Comparison of ENCODE assay signal across 8 cellular contexts in genomic region chr12:6827437-6827894, GRCh38. TPM values are rescaled to one million over a fixed set of nuclear protein-coding genes. Genes with fewer than 3 reads are reported as not detected.
DNase-seq lines count a peak whose midpoint lies in the region; ATAC-seq, FAIRE-seq and TF ChIP-seq lines count a peak whose summit lies in the region.

No MANE protein-coding gene starts in this region.

- H3K27me3 ChIP-seq in MG63: peaks cover 19% of the 10 kb centered on the region
- H3K27me3 ChIP-seq in SJCRH30: no peaks in the 10 kb centered on the region
- no peaks in the 10 kb centered on the region for H3K27me3 ChIP-seq in astrocyte (ENCODE audit: insufficient read depth, low read length)
- no peaks in the 10 kb centered on the region for H3K27me3 ChIP-seq in right cardiac atrium (ENCODE audit: control insufficient read depth, insufficient read depth)

- intact Hi-C loops in Calu3 (cut with micrococcal nuclease; ENCODE audit: unreplicated experiment) (loop anchor here (5.0 to 10.0 kb wide), 2 partner anchors 213 to 275 kb away; no protein-coding TSS in a partner anchor), right cardiac atrium (cut with DNase I) (loop anchor here (5.0 to 10.0 kb wide), 4 partner anchors 73 to 213 kb away; partner anchors contain the start of gene MLF2 (in 3 of the 4))

- H3K36me3 ChIP-seq in MG63: peaks cover 5% of the 10 kb centered on the region; the same call in 1 of the 2 replicates
- peaks cover 12% of the 10 kb centered on the region for H3K36me3 ChIP-seq in SJCRH30
- peaks cover 6% of the 10 kb centered on the region for H3K36me3 ChIP-seq in astrocyte (ENCODE audit: insufficient read depth, low read length)

- 8% methylated on average over 8 of the region's 8 CpGs for WGBS in right cardiac atrium

- no peak overlapping the region for H2AFZ ChIP-seq in astrocyte (ENCODE audit: low read depth, low read length)

- H3K4me3 ChIP-seq in MG63 (0 out of 2 replicates have a peak overlapping the region, but pooled peaks have one; percentile 15), SJCRH30 (no peak overlapping the region), astrocyte (ENCODE audit: insufficient read depth, low read depth, low read length) (no peak overlapping the region), right cardiac atrium (ENCODE audit: low read length) (no peak overlapping the region)

- peaks cover 29% of the 10 kb centered on the region for H3K79me2 ChIP-seq in astrocyte (ENCODE audit: insufficient read depth, low read length)

- H3K27ac Mint-ChIP-seq in Calu3 (ENCODE audit: unreplicated experiment): peak overlapping the region; percentile 25
- H3K27ac Mint-ChIP-seq in astrocyte (ENCODE audit: unreplicated experiment): peak overlapping the region; percentile 64

- H3K9me3 Mint-ChIP-seq in Calu3 (ENCODE audit: low read depth, unreplicated experiment): no peaks in the 10 kb centered on the region
- H3K9me3 Mint-ChIP-seq in astrocyte (ENCODE audit: unreplicated experiment): no peaks in the 10 kb centered on the region

- H3K4me1 ChIP-seq in SJCRH30 (peaks cover 9% of the 10 kb centered on the region), astrocyte (ENCODE audit: insufficient read depth, low read length) (peaks cover 19% of the 10 kb centered on the region), right cardiac atrium (ENCODE audit: control insufficient read depth, insufficient read depth, low read length) (peaks cover 2% of the 10 kb centered on the region)

- H4K20me1 ChIP-seq in astrocyte (ENCODE audit: insufficient read depth, low read length): peaks cover 6% of the 10 kb centered on the region

- peak overlapping the region; percentile 75 for H3K4me3 Mint-ChIP-seq in Calu3 (ENCODE audit: low read depth, unreplicated experiment)
- peak overlapping the region; percentile 80 for H3K4me3 Mint-ChIP-seq in astrocyte (ENCODE audit: unreplicated experiment)

- no peak for TF ChIP-seq CTCF in Calu3 (IDR thresholded peaks at IDR 0.05; ENCODE audit: unreplicated experiment)
- no peak for TF ChIP-seq CTCF in astrocyte (IDR thresholded peaks at IDR 0.05; ENCODE audit: insufficient read depth, low read depth, low read length)

- H3K9me3 ChIP-seq in MG63 (no peaks in the 10 kb centered on the region), SJCRH30 (replicated peaks) (no peaks in the 10 kb centered on the region), astrocyte (ENCODE audit: insufficient read depth, low read depth, low read length) (no peaks in the 10 kb centered on the region), right cardiac atrium (ENCODE audit: control insufficient read depth, low read length) (no peaks in the 10 kb centered on the region)

- H3K36me3 Mint-ChIP-seq in Calu3 (ENCODE audit: insufficient read depth, unreplicated experiment) (peaks cover 16% of the 10 kb centered on the region), astrocyte (ENCODE audit: low read depth, unreplicated experiment) (peaks cover 6% of the 10 kb centered on the region)

- DNase-seq in Calu3: peak; percentile 62
- DNase-seq in MG63: peak; percentile 80
- peak; percentile 91 to 95 for DNase-seq in SJCRH30
- DNase-seq in astrocyte (ENCODE audit: low read depth): peak; percentile 61
- peak; percentile 89 to 96 (median 95) for DNase-seq in right cardiac atrium
- DNase-seq in retina: peak; percentile 90
- DNase-seq in OCI-M2 (lab: John Stamatoyannopoulos, UW; ENCODE audit: unreplicated experiment): no peak

- H3K27me3 Mint-ChIP-seq in Calu3 (ENCODE audit: unreplicated experiment): peaks cover 100% of the 10 kb centered on the region
- no peaks in the 10 kb centered on the region for H3K27me3 Mint-ChIP-seq in astrocyte (ENCODE audit: low read depth, unreplicated experiment)

- CTCF ChIA-PET in Calu3 (lab: Charles Lee): interaction anchor here (1.0 kb wide), 1 partner anchor 74 kb away, joined by 4 read pairs; the partner anchor contains the start of gene MLF2

- ATAC-seq in right cardiac atrium (peak; percentile 53 to 60), HG02678 (IDR thresholded peaks at IDR 0.05; ENCODE audit: unreplicated experiment) (no peak)

- H3K27ac ChIP-seq in SJCRH30 (no peak overlapping the region), astrocyte (ENCODE audit: low read depth, low read length) (no peak overlapping the region), right cardiac atrium (ENCODE audit: low read length) (peak overlapping the region; percentile 22)

- H3K4me2 ChIP-seq in astrocyte (ENCODE audit: low read length): peak overlapping the region; percentile 77

- H3K4me1 Mint-ChIP-seq in Calu3 (ENCODE audit: low read depth, unreplicated experiment) (peaks cover 16% of the 10 kb centered on the region), astrocyte (ENCODE audit: low read depth, unreplicated experiment) (peaks cover 17% of the 10 kb centered on the region)

- FAIRE-seq in astrocyte (lab: Jason Lieb, UNC): no peak

- peak overlapping the region; percentile 9 for H3K9ac ChIP-seq in astrocyte (ENCODE audit: low read length)

- no TSS peak for BruUV-seq in Calu3 (replicated peaks; lab: Mats Ljungman, UMichigan)

RNA-seq across cellular contexts. Expression of gene P3H3, which starts 0.7 kb away (rescaled TPM):
- total RNA-seq in Calu3 (2022) (0.45 and 0.56 TPM in 2 replicates), astrocyte (101 and 123 TPM in 2 replicates), right cardiac atrium (10 to 100 TPM; 15.8 to 25.6 (median 21.1) TPM)
- 19.4 and 45.6 TPM in 2 replicates for total RNA-seq in MG63 (2014; rRNA removed; shearing (Covaris generic); ENCODE audit: low replicate concordance)
- 13.7 and 19.3 TPM in 2 replicates for total RNA-seq in SJCRH30 (2014; rRNA removed; shearing (Covaris generic))
- 17.7 TPM for polyA plus RNA-seq in right cardiac atrium

RNA-seq across cellular contexts. Expression of gene GPR162, which starts 5.8 kb away (rescaled TPM):
- total RNA-seq in Calu3 (2022) (not detected in 2 replicates), astrocyte (6.0 and 6.2 TPM in 2 replicates), right cardiac atrium (10 to 100 TPM in 1 of 4 donors, 1 to 10 TPM in 3; 6.8 to 10.9 (median 8.3) TPM)
- not detected in 2 replicates for total RNA-seq in MG63 (2014; rRNA removed; shearing (Covaris generic); ENCODE audit: low replicate concordance)
- total RNA-seq in SJCRH30 (2014; rRNA removed; shearing (Covaris generic)): 2.2 and 3.5 TPM in 2 replicates
- 6.8 TPM for polyA plus RNA-seq in right cardiac atrium

RNA-seq across cellular contexts. Expression of gene GNB3, which starts 13.3 kb away (rescaled TPM):
- total RNA-seq in Calu3 (2022) (not detected in 2 replicates), astrocyte (14.5 and 16.6 TPM in 2 replicates), right cardiac atrium (1 to 10 TPM; 2.9 to 7.8 (median 4.0) TPM)
- 0.43 TPM in 1 of 2 replicates, not detected in the other for total RNA-seq in MG63 (2014; rRNA removed; shearing (Covaris generic); ENCODE audit: low replicate concordance)
- total RNA-seq in SJCRH30 (2014; rRNA removed; shearing (Covaris generic)): 2.2 and 3.2 TPM in 2 replicates
- 3.1 TPM for polyA plus RNA-seq in right cardiac atrium

RNA-seq across cellular contexts. Expression of gene CDCA3, which starts 23.6 kb away (rescaled TPM):
- total RNA-seq in Calu3 (2022) (47.9 and 57.1 TPM in 2 replicates), astrocyte (2.3 and 3.2 TPM in 2 replicates), right cardiac atrium (1 to 10 TPM in 3 of 4 donors, not detected in 1; 1.2 to 1.8 (median 1.2) TPM)
- 29.8 and 110 TPM in 2 replicates for total RNA-seq in MG63 (2014; rRNA removed; shearing (Covaris generic); ENCODE audit: low replicate concordance)
- 96.8 and 104 TPM in 2 replicates for total RNA-seq in SJCRH30 (2014; rRNA removed; shearing (Covaris generic))
- 0.50 TPM for polyA plus RNA-seq in right cardiac atrium

RNA-seq across cellular contexts. Expression of gene USP5, which starts 24.5 kb away (rescaled TPM):
- 126 and 128 TPM in 2 replicates for total RNA-seq in Calu3 (2022)
- total RNA-seq in MG63 (2014; rRNA removed; shearing (Covaris generic); ENCODE audit: low replicate concordance): 104 and 143 TPM in 2 replicates
- 76.7 and 78.0 TPM in 2 replicates for total RNA-seq in SJCRH30 (2014; rRNA removed; shearing (Covaris generic))
- total RNA-seq in astrocyte: 144 and 146 TPM in 2 replicates
- 10 to 100 TPM; 59.2 to 74.6 (median 71.0) TPM for total RNA-seq in right cardiac atrium
- 29.4 TPM for polyA plus RNA-seq in right cardiac atrium
